In genomic region chr6:29629571-29629970, GRCh38 we compare ENCODE assay signal across 17 cellular contexts. TPM values are rescaled to one million over a fixed set of nuclear protein-coding genes. Genes with fewer than 3 reads are reported as not detected.
DNase-seq lines count a peak whose midpoint lies in the region; ATAC-seq, FAIRE-seq and TF ChIP-seq lines count a peak whose summit lies in the region.
"Had no signal": no experiment of that assay in that cellular context is flagged by ENCODE, and none has a peak within 500 bp of the region (broad histone marks: within the 10 kb centered on the region; RNA-seq: fewer than 3 reads in every experiment).

No MANE protein-coding gene starts in this region.

- H3K4me3 ChIP-seq in SK-N-SH (ENCODE audit: low read depth in 2 of 2, low read length in 1 of 2) (no peak overlapping the region; a peak in 1 of 4 replicates), HUES6 (ENCODE audit: low read depth, low read length) (peak overlapping the region; percentile 64), astrocyte (ENCODE audit: insufficient read depth, low read depth, low read length) (no peak overlapping the region)
- H3K4me3 ChIP-seq: ovary had no signal

- H3K9me3 ChIP-seq in SK-N-SH: no peaks in the 10 kb centered on the region
- no peaks in the 10 kb centered on the region for H3K9me3 ChIP-seq in HUES6 (ENCODE audit: control insufficient read depth, insufficient read depth, low read depth, low read length)
- no peaks in the 10 kb centered on the region for H3K9me3 ChIP-seq in astrocyte (ENCODE audit: insufficient read depth, low read depth, low read length)
- H3K9me3 ChIP-seq: ovary had no signal

- H3F3A ChIP-seq in SK-N-SH (replicated peaks; ENCODE audit: insufficient read depth): peaks cover 4% of the 10 kb centered on the region

- no peaks in the 10 kb centered on the region for H3K27me3 ChIP-seq in SK-N-SH (ENCODE audit: insufficient read depth)
- H3K27me3 ChIP-seq in HUES6 (ENCODE audit: control insufficient read depth, insufficient read depth, low read length): no peaks in the 10 kb centered on the region
- H3K27me3 ChIP-seq in astrocyte (ENCODE audit: insufficient read depth, low read length): no peaks in the 10 kb centered on the region
- H3K27me3 ChIP-seq: ovary had no signal

- H3K4me3 Mint-ChIP-seq in astrocyte (ENCODE audit: unreplicated experiment): peak overlapping the region; percentile 86
- peak overlapping the region; percentile 89 for H3K4me3 Mint-ChIP-seq in natural killer cell treated with Interleukin-12 subunit alpha and Interleukin-12 subunit beta and Interleukin-15 and Interleukin-18, amount 100 ng/mL, for 72 hours

- peaks cover 49% of the 10 kb centered on the region for H3K4me1 Mint-ChIP-seq in astrocyte (ENCODE audit: low read depth, unreplicated experiment)
- H3K4me1 Mint-ChIP-seq in natural killer cell treated with Interleukin-12 subunit alpha and Interleukin-12 subunit beta and Interleukin-15 and Interleukin-18, amount 100 ng/mL, for 72 hours (ENCODE audit: low read depth in 2 of 2): peaks cover 25 to 38% of the 10 kb centered on the region in 2 donors

- H3K4me1 ChIP-seq in SK-N-SH (ENCODE audit: control insufficient read depth in 1 of 2, insufficient read depth in 2 of 2, low read depth in 1 of 2, low read length in 1 of 2) (peaks cover 16 to 20% of the 10 kb centered on the region in 2 experiments; a peak in 2 of 4 replicates), HUES6 (ENCODE audit: control insufficient read depth, insufficient read depth, low read length) (peaks cover 60% of the 10 kb centered on the region), astrocyte (ENCODE audit: insufficient read depth, low read length) (peaks cover 55% of the 10 kb centered on the region)

- peak overlapping the region; percentile 99 for H3K4me2 ChIP-seq in SK-N-SH
- H3K4me2 ChIP-seq in astrocyte (ENCODE audit: low read length): peak overlapping the region; percentile 100

- no peak overlapping the region for H3K27ac ChIP-seq in SK-N-SH (ENCODE audit: low read depth in 2 of 2, low read length in 1 of 2)
- no peak overlapping the region for H3K27ac ChIP-seq in HUES6 (ENCODE audit: low read depth, low read length)
- no peak overlapping the region for H3K27ac ChIP-seq in astrocyte (ENCODE audit: low read depth, low read length)
- H3K27ac ChIP-seq: 22Rv1, ovary had no signal

- CTCF ChIA-PET in SK-N-SH (lab: Yijun Ruan, JAX): interaction anchor here (1.2 to 7.6 kb wide), 7 partner anchors 14 to 706 kb away, joined by 3 to 79 read pairs (median 5); partner anchors contain the start of gene TRIM27

- no peak for ATAC-seq in SK-N-SH treated with all-trans-retinoic acid at 6 μM for 48 hours
- no peak for ATAC-seq in natural killer cell treated with Interleukin-12 subunit alpha and Interleukin-12 subunit beta and Interleukin-15 and Interleukin-18, amount 100 ng/mL, for 72 hours
- no peak for ATAC-seq in GM19452 (IDR thresholded peaks at IDR 0.05; ENCODE audit: unreplicated experiment)

- TF ChIP-seq CTCF in SK-N-SH (IDR thresholded peaks at IDR 0.05): no peak
- no peak for TF ChIP-seq CTCF in astrocyte (IDR thresholded peaks at IDR 0.05; ENCODE audit: insufficient read depth, low read depth, low read length)

- no peak for TF ChIP-seq EP300 in SK-N-SH (IDR thresholded peaks at IDR 0.05; ENCODE audit: borderline replicate concordance in 1 of 2, low read depth in 1 of 2, low read length in 1 of 2)

- H4K20me1 ChIP-seq in SK-N-SH (ENCODE audit: insufficient read depth): no peaks in the 10 kb centered on the region
- H4K20me1 ChIP-seq in astrocyte (ENCODE audit: insufficient read depth, low read length): peaks cover 39% of the 10 kb centered on the region

- no peak for TF ChIP-seq RAD21 in SK-N-SH (IDR thresholded peaks at IDR 0.05; ENCODE audit: low read length)

- H2AFZ ChIP-seq in SK-N-SH (ENCODE audit: low read depth) (no peak overlapping the region), astrocyte (ENCODE audit: low read depth, low read length) (no peak overlapping the region)

- no peak overlapping the region for H3K27ac Mint-ChIP-seq in astrocyte (ENCODE audit: unreplicated experiment)
- H3K27ac Mint-ChIP-seq in natural killer cell treated with Interleukin-12 subunit alpha and Interleukin-12 subunit beta and Interleukin-15 and Interleukin-18, amount 100 ng/mL, for 72 hours: no peak overlapping the region

- H3K9ac ChIP-seq in SK-N-SH (no peak overlapping the region), HUES6 (ENCODE audit: low read length) (no peak overlapping the region), astrocyte (ENCODE audit: low read length) (peak overlapping the region; percentile 91)

- peaks cover 2% of the 10 kb centered on the region for H3K36me3 Mint-ChIP-seq in astrocyte (ENCODE audit: low read depth, unreplicated experiment)
- no peaks in the 10 kb centered on the region for H3K36me3 Mint-ChIP-seq in natural killer cell treated with Interleukin-12 subunit alpha and Interleukin-12 subunit beta and Interleukin-15 and Interleukin-18, amount 100 ng/mL, for 72 hours

- DNase-seq in SK-N-SH: no peak
- DNase-seq in astrocyte (ENCODE audit: low read depth): no peak
- no peak for DNase-seq in natural killer cell treated with Interleukin-12 subunit alpha and Interleukin-12 subunit beta and Interleukin-15 and Interleukin-18, amount 100 ng/mL, for 72 hours (ENCODE audit: low spot score)
- no peak for DNase-seq in NCI-H2081 treated with DMSO at 0.1 percent for 48 hours (lab: John Stamatoyannopoulos, UW)
- DNase-seq in stimulated activated CD8-positive, alpha-beta memory T cell treated with anti-CD3 and anti-CD28 coated beads, Interleukin-4, amount 100 ng/mL, for 48 hours: no peak
- DNase-seq: activated CD4-positive, CD25-positive, alpha-beta regulatory T cell; Calu3; NCI-H1105; NCI-H526 treated with DMSO at 0.1 percent for 48 hours; ovary; SIG-M5; trophoblast cell had no signal

- H3K27me3 Mint-ChIP-seq in astrocyte (ENCODE audit: low read depth, unreplicated experiment): no peaks in the 10 kb centered on the region
- H3K27me3 Mint-ChIP-seq in natural killer cell treated with Interleukin-12 subunit alpha and Interleukin-12 subunit beta and Interleukin-15 and Interleukin-18, amount 100 ng/mL, for 72 hours: peaks cover 50 to 57% of the 10 kb centered on the region in 2 donors

- no peak for FAIRE-seq in astrocyte (lab: Jason Lieb, UNC)

- no peaks in the 10 kb centered on the region for H3K9me2 ChIP-seq in SK-N-SH

- no peaks in the 10 kb centered on the region for H3K9me3 Mint-ChIP-seq in astrocyte (ENCODE audit: unreplicated experiment)
- H3K9me3 Mint-ChIP-seq in natural killer cell treated with Interleukin-12 subunit alpha and Interleukin-12 subunit beta and Interleukin-15 and Interleukin-18, amount 100 ng/mL, for 72 hours: no peaks in the 10 kb centered on the region

- H3K79me2 ChIP-seq in SK-N-SH (ENCODE audit: insufficient read depth) (peaks cover 14% of the 10 kb centered on the region; the same call in 1 of the 2 replicates), astrocyte (ENCODE audit: insufficient read depth, low read length) (peaks cover 19% of the 10 kb centered on the region)

- POLR2A ChIA-PET in SK-N-SH (lab: Yijun Ruan, JAX): no interaction called here

- no peaks in the 10 kb centered on the region for H3K36me3 ChIP-seq in SK-N-SH (replicated peaks in 1 of 2; ENCODE audit: control insufficient read depth in 1 of 2, insufficient read depth in 2 of 2, low read length in 1 of 2)
- H3K36me3 ChIP-seq in HUES6 (ENCODE audit: control insufficient read depth, insufficient read depth, low read length): no peaks in the 10 kb centered on the region
- no peaks in the 10 kb centered on the region for H3K36me3 ChIP-seq in astrocyte (ENCODE audit: insufficient read depth, low read length)
- H3K36me3 ChIP-seq: ovary had no signal

- WGBS in SK-N-SH (ENCODE audit: low lambda C conversion rate): 92% methylated on average over 2 of the region's 2 CpGs

TF ChIP-seq in SK-N-SH, 30 proteins besides CTCF, POLR2A, EP300 and RAD21 (continues in another document):
- TF ChIP-seq FOXJ3 (CRISPR knock-in tag; IDR thresholded peaks at IDR 0.05) (no peak), EZH2phosphoT487 (IDR thresholded peaks at IDR 0.05; ENCODE audit: borderline replicate concordance, low read depth) (no peak)

TF ChIP-seq in SK-N-SH treated with all-trans-retinoic acid at 6 μM for 48 hours, 23 proteins besides CTCF, POLR2A, EP300 and RAD21 (continues in another document):
- TF ChIP-seq, protein P1, sequence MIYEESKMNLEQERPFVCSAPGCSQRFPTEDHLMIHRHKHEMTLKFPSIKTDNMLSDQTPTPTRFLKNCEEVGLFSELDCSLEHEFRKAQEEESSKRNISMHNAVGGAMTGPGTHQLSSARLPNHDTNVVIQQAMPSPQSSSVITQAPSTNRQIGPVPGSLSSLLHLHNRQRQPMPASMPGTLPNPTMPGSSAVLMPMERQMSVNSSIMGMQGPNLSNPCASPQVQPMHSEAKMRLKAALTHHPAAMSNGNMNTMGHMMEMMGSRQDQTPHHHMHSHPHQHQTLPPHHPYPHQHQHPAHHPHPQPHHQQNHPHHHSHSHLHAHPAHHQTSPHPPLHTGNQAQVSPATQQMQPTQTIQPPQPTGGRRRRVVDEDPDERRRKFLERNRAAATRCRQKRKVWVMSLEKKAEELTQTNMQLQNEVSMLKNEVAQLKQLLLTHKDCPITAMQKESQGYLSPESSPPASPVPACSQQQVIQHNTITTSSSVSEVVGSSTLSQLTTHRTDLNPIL (CRISPR knock-in tag; IDR thresholded peaks at IDR 0.05; ENCODE audit: low read depth): no peak
- TF ChIP-seq ZFP30 (CRISPR knock-in tag; IDR thresholded peaks at IDR 0.05): no peak

RNA-seq across cellular contexts. Expression of gene GABBR1, which starts 3.4 kb away (rescaled TPM):
- polyA plus RNA-seq in SK-N-SH (2012; rRNA removed): 26.8 and 33.8 TPM in 2 replicates
- 8.1 and 9.5 TPM in 2 replicates for polyA plus RNA-seq in SK-N-SH (2012; cell fraction: cytosol; rRNA removed)
- polyA plus RNA-seq in SK-N-SH (2012; cell fraction: nucleus; rRNA removed): 258 and 287 TPM in 2 replicates
- total RNA-seq in astrocyte: 61.4 and 66.3 TPM in 2 replicates
- total RNA-seq in natural killer cell treated with Interleukin-12 subunit alpha and Interleukin-12 subunit beta and Interleukin-15 and Interleukin-18, amount 100 ng/mL, for 72 hours: 10 to 100 TPM in 1 of 2 donors, 1 to 10 TPM in 1; 3.0 to 15.2 TPM

RNA-seq across cellular contexts. Expression of gene MOG, which starts 27.3 kb away (rescaled TPM):
- not detected in 2 replicates for polyA plus RNA-seq in SK-N-SH (2012; rRNA removed)
- polyA plus RNA-seq in SK-N-SH (2012; cell fraction: cytosol; rRNA removed): not detected in 2 replicates
- polyA plus RNA-seq in SK-N-SH (2012; cell fraction: nucleus; rRNA removed): not detected in 2 replicates
- not detected in 2 replicates for total RNA-seq in astrocyte
- total RNA-seq in natural killer cell treated with Interleukin-12 subunit alpha and Interleukin-12 subunit beta and Interleukin-15 and Interleukin-18, amount 100 ng/mL, for 72 hours: not detected
- total RNA-seq: Calu3, left lobe of liver had no signal

RNA-seq across cellular contexts. Expression of gene OR2H2, which starts 44.6 kb away (rescaled TPM):
- not detected in 2 replicates for polyA plus RNA-seq in SK-N-SH (2012; rRNA removed)
- not detected in 2 replicates for polyA plus RNA-seq in SK-N-SH (2012; cell fraction: cytosol; rRNA removed)
- not detected in 2 replicates for polyA plus RNA-seq in SK-N-SH (2012; cell fraction: nucleus; rRNA removed)
- total RNA-seq in astrocyte: not detected in 2 replicates
- not detected for total RNA-seq in natural killer cell treated with Interleukin-12 subunit alpha and Interleukin-12 subunit beta and Interleukin-15 and Interleukin-18, amount 100 ng/mL, for 72 hours
- total RNA-seq: Calu3, left lobe of liver, ovary had no signal
- polyA plus RNA-seq: ovary had no signal

RNA-seq across cellular contexts. Expression of gene ZFP57, which starts 51.4 kb away (rescaled TPM):
- polyA plus RNA-seq in SK-N-SH (2012; rRNA removed): not detected in 2 replicates
- not detected in 2 replicates for polyA plus RNA-seq in SK-N-SH (2012; cell fraction: cytosol; rRNA removed)
- polyA plus RNA-seq in SK-N-SH (2012; cell fraction: nucleus; rRNA removed): not detected in 2 replicates
- total RNA-seq in astrocyte: 0.36 and 0.50 TPM in 2 replicates
- total RNA-seq in natural killer cell treated with Interleukin-12 subunit alpha and Interleukin-12 subunit beta and Interleukin-15 and Interleukin-18, amount 100 ng/mL, for 72 hours: 1 to 10 TPM; 5.2 to 9.0 TPM
- total RNA-seq: left lobe of liver had no signal
